26 cellular contexts compared by ENCODE assay signal in the genomic region with DNA sequence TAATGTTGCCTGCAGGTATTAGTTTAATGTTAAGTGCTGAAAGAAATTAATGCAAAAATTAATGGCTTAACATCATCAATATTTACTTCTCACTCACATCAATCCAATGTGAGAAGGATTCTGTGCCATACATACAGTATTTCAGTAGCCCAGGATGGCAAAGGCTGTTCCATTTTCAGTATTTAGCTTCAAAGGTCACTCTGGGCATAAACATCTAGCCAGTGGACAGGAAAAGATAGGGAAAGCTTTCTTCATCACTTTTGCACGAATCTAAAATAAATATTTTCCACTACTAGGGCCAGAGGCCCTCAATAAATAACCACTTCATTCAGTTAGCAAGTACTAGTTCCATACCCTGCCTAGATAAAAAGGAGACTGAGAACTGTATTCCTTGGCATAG.
"Had no signal": no experiment of that assay in that cellular context is flagged by ENCODE, and none has a peak within 500 bp of the region (broad histone marks: within the 10 kb centered on the region; RNA-seq: fewer than 3 reads in every experiment).

No MANE protein-coding gene starts in this region.

- H3K27ac ChIP-seq: stomach, suprapubic skin, testis, thoracic aorta, thyroid gland, tibial artery, tibial nerve, upper lobe of left lung, upper lobe of right lung, uterus, vagina had no signal

- DNase-seq: stimulated activated CD4-positive, alpha-beta T cell treated with anti-CD3 and anti-CD28 coated beads, Interleukin-2, amount 100 ng/mL, for 48 hours; stimulated activated CD4-positive, alpha-beta T cell treated with anti-CD3 and anti-CD28 coated beads, Interleukin-4, amount 100 ng/mL, for 1 hour; stimulated activated CD4-positive, alpha-beta T cell treated with anti-CD3 and anti-CD28 coated beads, Interleukin-4, amount 100 ng/mL, for 24 hours; stimulated activated CD4-positive, alpha-beta T cell treated with anti-CD3 and anti-CD28 coated beads, Interleukin-4, amount 100 ng/mL, for 4 hours; stimulated activated CD8-positive, alpha-beta memory T cell treated with anti-CD3 and anti-CD28 coated beads, Interleukin-4, amount 100 ng/mL, for 48 hours; stimulated activated naive B cell treated with anti-CD40 and anti-IgM and Interleukin-4, amounts not matched to agents 10 μg/mL and 1 μg/mL and 100 μg/mL, for 72 hours; stimulated activated naive CD4-positive, alpha-beta T cell; stimulated activated naive CD4-positive, alpha-beta T cell treated with Interleukin-2 at 50 U/mL for 16 hours; stimulated activated naive CD8-positive, alpha-beta T cell treated with anti-CD3 and anti-CD28 coated beads, Interleukin-15, amount 100 ng/mL, for 72 hours; stimulated activated naive CD8-positive, alpha-beta T cell treated with anti-CD3 and anti-CD28 coated beads, Interleukin-15, Interleukin-2, amounts not matched to agents 100 U/mL and 50 U/mL, for 24 hours; stomach; substantia nigra; testis; thyroid gland; tibial artery; trophoblast cell; upper lobe of left lung; upper lobe of right lung; uterus had no signal

- H3K36me3 ChIP-seq: stomach, suprapubic skin, thoracic aorta, thyroid gland, tibial artery, tibial nerve, upper lobe of left lung, upper lobe of right lung, uterus, vagina had no signal

- H3K9me3 ChIP-seq: stomach, suprapubic skin, testis, thoracic aorta, thyroid gland, tibial artery, tibial nerve, upper lobe of left lung, upper lobe of right lung, uterus, vagina had no signal

- H3K27me3 ChIP-seq: stomach, suprapubic skin, testis, thyroid gland, tibial artery, tibial nerve, upper lobe of left lung, upper lobe of right lung, uterus, vagina had no signal

- ATAC-seq: stimulated activated effector memory CD8-positive, alpha-beta T cell treated with anti-CD3 and anti-CD28 coated beads, Interleukin-12 subunit alpha, Interleukin-12 subunit beta, amount 100 ng/mL, for 72 hours; stimulated activated memory B cell treated with anti-CD40 and anti-IgM and Interleukin-4, amounts not matched to agents 10 μg/mL and 1 μg/mL and 100 μg/mL, for 72 hours; stimulated activated naive B cell treated with anti-CD40 and anti-IgM and Interleukin-4, amounts not matched to agents 10 μg/mL and 1 μg/mL and 100 μg/mL, for 72 hours; stimulated activated naive CD8-positive, alpha-beta T cell treated with anti-CD3 and anti-CD28 coated beads, Interleukin-15, amount 100 ng/mL, for 72 hours; stimulated activated naive CD8-positive, alpha-beta T cell treated with anti-CD3 and anti-CD28 coated beads, Interleukin-15, Interleukin-2, amounts not matched to agents 100 U/mL and 50 U/mL, for 24 hours; upper lobe of right lung had no signal

- FAIRE-seq: urothelium cell line had no signal

- H3K4me1 ChIP-seq: stomach, suprapubic skin, testis, thyroid gland, tibial artery, tibial nerve, upper lobe of left lung, upper lobe of right lung, uterus, vagina had no signal

- H3K4me3 ChIP-seq: stomach, suprapubic skin, testis, thoracic aorta, thyroid gland, tibial artery, tibial nerve, upper lobe of left lung, upper lobe of right lung, uterus, vagina had no signal
